In the genomic region with DNA sequence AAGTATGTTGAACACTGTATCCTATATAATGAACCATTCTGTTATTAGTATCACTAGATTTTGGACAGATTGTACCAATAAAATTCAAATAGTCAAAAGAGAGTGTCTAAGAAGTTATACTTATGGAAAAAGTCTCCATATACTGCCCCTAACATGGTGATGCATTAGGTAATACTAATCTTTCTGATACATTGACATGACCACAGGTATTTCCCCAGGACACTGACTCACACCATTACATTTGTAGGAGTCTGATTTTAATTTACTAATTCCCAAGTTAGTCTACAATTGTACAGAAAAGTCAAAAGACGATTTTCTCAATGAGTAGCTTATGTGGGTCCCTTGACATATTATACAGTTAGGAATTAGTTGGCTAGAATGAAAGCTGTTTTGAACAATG, we compare ENCODE assay signal across 21 cellular contexts.
DNase-seq lines count a peak whose midpoint lies in the region; ATAC-seq and TF ChIP-seq lines count a peak whose summit lies in the region.
"Had no signal": no experiment of that assay in that cellular context is flagged by ENCODE, and none has a peak within 500 bp of the region (broad histone marks: within the 10 kb centered on the region; RNA-seq: fewer than 3 reads in every experiment).

No MANE protein-coding gene starts in this region.

- H3K9me3 ChIP-seq in mammary epithelial cell (replicated peaks; ENCODE audit: insufficient read depth, low read length) (no peaks in the 10 kb centered on the region), mucosa of descending colon (no peaks in the 10 kb centered on the region), esophagus muscularis mucosa (no peaks in the 10 kb centered on the region)
- H3K9me3 ChIP-seq: BE2C; BLaER1 treated with 17β-estradiol and CSF1 and Interleukin-3, amounts not matched to agents 10 nM and 100 nM had no signal

- no peaks in the 10 kb centered on the region for H4K20me1 ChIP-seq in mammary epithelial cell (ENCODE audit: insufficient read depth, low read length)
- H4K20me1 ChIP-seq: BLaER1 treated with 17β-estradiol and CSF1 and Interleukin-3, amounts not matched to agents 10 nM and 100 nM had no signal

- H2AFZ ChIP-seq in mammary epithelial cell (ENCODE audit: low read depth, low read length): no peak overlapping the region
- H2AFZ ChIP-seq: GM23248 had no signal

- DNase-seq in mammary epithelial cell (peak; percentile 21), MCF 10A (ENCODE audit: unreplicated experiment) (no peak), epithelial cell of esophagus (ENCODE audit: low read depth) (peak; percentile 54), kidney tubule cell (ENCODE audit: low spot score) (peak; percentile 35), mucosa of descending colon (no peak), esophagus muscularis mucosa (ENCODE audit: extremely low spot score) (no peak)
- DNase-seq: AML-193; BE2C; CD4-positive, alpha-beta T cell; CD8-positive, alpha-beta memory T cell; DMS 273 treated with DMSO at 0.1 percent for 48 hours; DMS79; EL; GDM1; GM23248; H7; HCEC 1CT had no signal

- WGBS in mammary epithelial cell (ENCODE audit: low coverage, missing lambda C conversion rate): 62% methylated on average over 1 of the region's 1 CpG
- 69% methylated on average over 1 of the region's 1 CpG for WGBS in esophagus muscularis mucosa

- POLR2A ChIA-PET in MCF 10A (lab: Yijun Ruan, JAX): no interaction called here

- ATAC-seq in mucosa of descending colon: no peak
- ATAC-seq: GM12878 had no signal

- CTCF ChIA-PET in mammary epithelial cell (lab: Charles Lee; ENCODE audit: low non-redundant PET): no interaction called here
- CTCF ChIA-PET in MCF 10A (lab: Yijun Ruan, JAX): interaction anchor here (0.6 to 0.8 kb wide), 2 partner anchors 28 to 1014 kb away, joined by 3 to 4 read pairs; no protein-coding TSS in a partner anchor

- no peak overlapping the region for H3K9ac ChIP-seq in mammary epithelial cell (ENCODE audit: insufficient read depth, low read length)
- H3K9ac ChIP-seq: BLaER1 treated with 17β-estradiol and CSF1 and Interleukin-3, amounts not matched to agents 10 nM and 100 nM; GM23248 had no signal

- dilution Hi-C loops in mammary epithelial cell (cut with HindIII; ENCODE audit: low sequenced_read_pairs): no loop called here

- in situ Hi-C loops in mammary epithelial cell (cut with MboI; ENCODE audit: low sequenced_read_pairs in 2 of 2): no loop called here

- H3K79me2 ChIP-seq in mammary epithelial cell (ENCODE audit: insufficient read depth, low read length): no peaks in the 10 kb centered on the region

- H3K27me3 ChIP-seq in mammary epithelial cell (ENCODE audit: insufficient read depth, low read length) (peaks cover 3% of the 10 kb centered on the region), esophagus muscularis mucosa (no peaks in the 10 kb centered on the region)
- H3K27me3 ChIP-seq: BE2C; BLaER1 treated with 17β-estradiol and CSF1 and Interleukin-3, amounts not matched to agents 10 nM and 100 nM had no signal

- H3K4me1 Mint-ChIP-seq in MCF 10A (ENCODE audit: insufficient read depth, unreplicated experiment): no peaks in the 10 kb centered on the region
- H3K4me1 Mint-ChIP-seq: CD14-positive monocyte; CD8-positive, alpha-beta memory T cell had no signal

- BruUV-seq in mammary epithelial cell (replicated peaks; lab: Mats Ljungman, UMichigan) (no TSS peak), MCF 10A (replicated peaks; lab: Mats Ljungman, UMichigan) (no TSS peak)

- H3K4me1 ChIP-seq in mammary epithelial cell (ENCODE audit: insufficient read depth, low read length): no peaks in the 10 kb centered on the region
- no peaks in the 10 kb centered on the region for H3K4me1 ChIP-seq in mucosa of descending colon (ENCODE audit: low read depth)
- H3K4me1 ChIP-seq in esophagus muscularis mucosa: no peaks in the 10 kb centered on the region
- H3K4me1 ChIP-seq: BLaER1 treated with 17β-estradiol and CSF1 and Interleukin-3, amounts not matched to agents 10 nM and 100 nM had no signal

- H3K36me3 Mint-ChIP-seq in MCF 10A (ENCODE audit: insufficient read depth, unreplicated experiment): no peaks in the 10 kb centered on the region
- H3K36me3 Mint-ChIP-seq: CD14-positive monocyte; CD8-positive, alpha-beta memory T cell had no signal

- intact Hi-C loops in mammary epithelial cell (cut with micrococcal nuclease) (no loop called here), MCF 10A (cut with micrococcal nuclease) (no loop called here), mucosa of descending colon (cut with DNase I, micrococcal nuclease) (no loop called here), esophagus muscularis mucosa (cut with DNase I) (no loop called here)

- H3K9me3 Mint-ChIP-seq in MCF 10A (ENCODE audit: unreplicated experiment): no peaks in the 10 kb centered on the region

- TF ChIP-seq POLR2A in esophagus muscularis mucosa (IDR thresholded peaks at IDR 0.05; ENCODE audit: low read depth): no peak

- TF ChIP-seq EP300 in esophagus muscularis mucosa (IDR thresholded peaks at IDR 0.05): no peak

- H3K4me3 ChIP-seq in mammary epithelial cell (replicated peaks in 1 of 3; ENCODE audit: insufficient read depth in 1 of 3, low read depth in 2 of 3, low read length in 3 of 3): no peak overlapping the region
- H3K4me3 ChIP-seq in epithelial cell of esophagus (ENCODE audit: low read length): no peak overlapping the region
- H3K4me3 ChIP-seq in mucosa of descending colon: no peak overlapping the region
- no peak overlapping the region for H3K4me3 ChIP-seq in esophagus muscularis mucosa
- H3K4me3 ChIP-seq: BLaER1 treated with 17β-estradiol and CSF1 and Interleukin-3, amounts not matched to agents 10 nM and 100 nM; GM12878; GM23248 had no signal

- peaks cover 68% of the 10 kb centered on the region for H3K27me3 Mint-ChIP-seq in MCF 10A (ENCODE audit: insufficient read depth, unreplicated experiment)
- H3K27me3 Mint-ChIP-seq: CD4-positive, alpha-beta T cell; CD8-positive, alpha-beta memory T cell had no signal

- H3K36me3 ChIP-seq in mammary epithelial cell (ENCODE audit: insufficient read depth, low read length) (no peaks in the 10 kb centered on the region), mucosa of descending colon (ENCODE audit: low read depth) (no peaks in the 10 kb centered on the region), esophagus muscularis mucosa (no peaks in the 10 kb centered on the region)
- H3K36me3 ChIP-seq: BE2C; BLaER1 treated with 17β-estradiol and CSF1 and Interleukin-3, amounts not matched to agents 10 nM and 100 nM had no signal

- no peak overlapping the region for H3K27ac ChIP-seq in mammary epithelial cell (ENCODE audit: insufficient read depth, low read depth, low read length)
- no peak overlapping the region for H3K27ac ChIP-seq in esophagus muscularis mucosa (replicated peaks in 1 of 4)
- H3K27ac ChIP-seq: 22Rv1; BLaER1 treated with 17β-estradiol and CSF1 and Interleukin-3, amounts not matched to agents 10 nM and 100 nM; GM23248 had no signal

- no peak overlapping the region for H3K27ac Mint-ChIP-seq in MCF 10A (ENCODE audit: low read depth, unreplicated experiment)
- H3K27ac Mint-ChIP-seq: CD14-positive monocyte; CD4-positive, alpha-beta T cell; CD8-positive, alpha-beta memory T cell had no signal

- H3K4me2 ChIP-seq in mammary epithelial cell (ENCODE audit: insufficient read depth, low read depth, low read length): no peak overlapping the region
- H3K4me2 ChIP-seq: BLaER1 treated with 17β-estradiol and CSF1 and Interleukin-3, amounts not matched to agents 10 nM and 100 nM had no signal

- H3K4me3 Mint-ChIP-seq in MCF 10A (ENCODE audit: unreplicated experiment): no peak overlapping the region
- H3K4me3 Mint-ChIP-seq: CD14-positive monocyte; CD4-positive, alpha-beta T cell; CD8-positive, alpha-beta memory T cell had no signal

- TF ChIP-seq CTCF in mammary epithelial cell (conservative IDR thresholded peaks at IDR 0.05 in 1 of 2, IDR thresholded peaks at IDR 0.05 in 1 of 2; ENCODE audit: extremely low read depth in 1 of 2, insufficient read depth in 1 of 2, low read depth in 1 of 2, low read length in 2 of 2): no peak
- TF ChIP-seq CTCF in MCF 10A (IDR thresholded peaks at IDR 0.05; ENCODE audit: unreplicated experiment): no peak
- no peak for TF ChIP-seq CTCF in epithelial cell of esophagus (IDR thresholded peaks at IDR 0.05; ENCODE audit: insufficient read depth, low read depth, low read length, missing control alignments)
- no peak for TF ChIP-seq CTCF in mucosa of descending colon (IDR thresholded peaks at IDR 0.05)
- TF ChIP-seq CTCF in esophagus muscularis mucosa (IDR thresholded peaks at IDR 0.05): no peak

Comparison
In these comparisons a context has a peak if more than half of its experiments do, and no peak if none do; other contexts are left out.
1. DNase-seq: peak in mammary epithelial cell (single experiment), epithelial cell of esophagus (single experiment) and kidney tubule cell (single experiment); none in MCF 10A (single experiment), mucosa of descending colon (0 of 3) and esophagus muscularis mucosa (single experiment).